ENCODE assay signal across 2 cellular contexts in the genomic region with DNA sequence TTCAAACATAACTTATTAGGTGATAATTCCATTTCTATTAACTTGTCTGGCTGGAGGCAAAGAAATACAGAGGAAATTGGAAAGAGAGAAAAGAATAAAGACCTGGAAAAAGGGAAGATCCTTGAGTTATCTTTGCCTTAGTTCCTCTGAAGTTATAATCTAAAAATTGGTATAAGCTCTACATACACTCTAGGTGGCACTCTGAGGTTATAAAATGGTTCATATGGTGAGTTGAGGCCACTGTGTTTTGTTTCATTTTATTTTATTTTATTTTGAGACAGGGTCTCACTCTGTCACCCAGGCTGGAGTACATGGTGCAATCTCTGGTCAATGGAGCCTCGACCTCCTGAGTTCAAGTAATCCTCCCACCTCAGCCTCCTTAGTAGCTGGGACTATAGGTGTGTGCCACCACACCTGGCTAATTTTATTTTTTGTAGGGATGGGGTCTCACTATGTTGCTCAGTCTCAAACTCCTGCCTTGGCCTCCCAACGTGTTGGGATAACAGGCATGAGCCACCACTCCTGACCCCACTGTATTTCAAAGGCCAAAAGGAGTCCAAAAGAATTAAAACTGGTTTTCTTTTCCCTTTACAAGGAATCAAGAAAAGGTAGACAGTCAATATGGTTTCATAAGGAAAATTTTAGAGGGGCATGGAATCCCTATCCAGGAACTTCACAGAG.
TF ChIP-seq lines count a peak whose summit lies in the region.

No MANE protein-coding gene starts in this region.

TF ChIP-seq in GM12878, 131 proteins besides CTCF, POLR2A, EP300 and RAD21:
- TF ChIP-seq POU2F2 (IDR thresholded peaks at IDR 0.05; ENCODE audit: borderline replicate concordance, low read depth, low read length) (no peak), CEBPB (IDR thresholded peaks at IDR 0.05; ENCODE audit: borderline replicate concordance in 1 of 2, low read depth in 2 of 2, low read length in 2 of 2) (no peak), BCL11A (IDR thresholded peaks at IDR 0.05; ENCODE audit: low read depth, low read length) (no peak), NFYA (IDR thresholded peaks at IDR 0.05; ENCODE audit: borderline replicate concordance, low read depth, low read length) (no peak), MYB (IDR thresholded peaks at IDR 0.05; ENCODE audit: borderline replicate concordance, low read depth, low read length) (no peak), LARP7 (IDR thresholded peaks at IDR 0.05) (no peak), EGR1 (IDR thresholded peaks at IDR 0.05; ENCODE audit: borderline replicate concordance in 1 of 2, low read depth in 2 of 2, low read length in 2 of 2) (no peak), ZNF217 (IDR thresholded peaks at IDR 0.05) (no peak), STAT1 (conservative IDR thresholded peaks at IDR 0.05) (no peak), TBL1XR1 (IDR thresholded peaks at IDR 0.05; ENCODE audit: low read depth, low read length) (no peak), RBBP5 (conservative IDR thresholded peaks at IDR 0.05) (no peak)
- TF ChIP-seq, protein P1, sequence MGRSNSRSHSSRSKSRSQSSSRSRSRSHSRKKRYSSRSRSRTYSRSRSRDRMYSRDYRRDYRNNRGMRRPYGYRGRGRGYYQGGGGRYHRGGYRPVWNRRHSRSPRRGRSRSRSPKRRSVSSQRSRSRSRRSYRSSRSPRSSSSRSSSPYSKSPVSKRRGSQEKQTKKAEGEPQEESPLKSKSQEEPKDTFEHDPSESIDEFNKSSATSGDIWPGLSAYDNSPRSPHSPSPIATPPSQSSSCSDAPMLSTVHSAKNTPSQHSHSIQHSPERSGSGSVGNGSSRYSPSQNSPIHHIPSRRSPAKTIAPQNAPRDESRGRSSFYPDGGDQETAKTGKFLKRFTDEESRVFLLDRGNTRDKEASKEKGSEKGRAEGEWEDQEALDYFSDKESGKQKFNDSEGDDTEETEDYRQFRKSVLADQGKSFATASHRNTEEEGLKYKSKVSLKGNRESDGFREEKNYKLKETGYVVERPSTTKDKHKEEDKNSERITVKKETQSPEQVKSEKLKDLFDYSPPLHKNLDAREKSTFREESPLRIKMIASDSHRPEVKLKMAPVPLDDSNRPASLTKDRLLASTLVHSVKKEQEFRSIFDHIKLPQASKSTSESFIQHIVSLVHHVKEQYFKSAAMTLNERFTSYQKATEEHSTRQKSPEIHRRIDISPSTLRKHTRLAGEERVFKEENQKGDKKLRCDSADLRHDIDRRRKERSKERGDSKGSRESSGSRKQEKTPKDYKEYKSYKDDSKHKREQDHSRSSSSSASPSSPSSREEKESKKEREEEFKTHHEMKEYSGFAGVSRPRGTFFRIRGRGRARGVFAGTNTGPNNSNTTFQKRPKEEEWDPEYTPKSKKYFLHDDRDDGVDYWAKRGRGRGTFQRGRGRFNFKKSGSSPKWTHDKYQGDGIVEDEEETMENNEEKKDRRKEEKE (IDR thresholded peaks at IDR 0.05), result no peak

TF ChIP-seq in neural cell, 6 proteins besides CTCF, POLR2A, EP300 and RAD21:
- no peak for TF ChIP-seq MXI1 (conservative IDR thresholded peaks at IDR 0.05; ENCODE audit: poor library complexity, severe bottlenecking)
- peak; percentile 74 for TF ChIP-seq SMC3 (conservative IDR thresholded peaks at IDR 0.05; ENCODE audit: poor library complexity)
- no peak for TF ChIP-seq EZH2 (IDR thresholded peaks at IDR 0.05; ENCODE audit: borderline replicate concordance, insufficient read depth, low read length, poor library complexity, severe bottlenecking)
